Comparison of ENCODE assay signal across 29 cellular contexts in genomic region chr7:17390392-17390791, GRCh38.
"Had no signal": no experiment of that assay in that cellular context is flagged by ENCODE, and none has a peak within 500 bp of the region (broad histone marks: within the 10 kb centered on the region; RNA-seq: fewer than 3 reads in every experiment).

No MANE protein-coding gene starts in this region.

- H3K9me3 ChIP-seq: pancreas, prostate gland, thoracic aorta, uterus had no signal

- H3K4me1 Mint-ChIP-seq: naive thymus-derived CD8-positive, alpha-beta T cell; stimulated activated effector memory CD8-positive, alpha-beta T cell treated with anti-CD3 and anti-CD28 coated beads, Interleukin-12 subunit alpha, Interleukin-12 subunit beta, amount 100 ng/mL, for 72 hours had no signal

- H3K4me3 ChIP-seq: lower lobe of right lung, pancreas, prostate gland, skin epidermis, spleen, suprapubic skin, thoracic aorta, tibial artery, uterus had no signal

- H3K4me3 Mint-ChIP-seq: naive thymus-derived CD8-positive, alpha-beta T cell; nephron; neural crest cell; stimulated activated effector memory CD8-positive, alpha-beta T cell treated with anti-CD3 and anti-CD28 coated beads, Interleukin-12 subunit alpha, Interleukin-12 subunit beta, amount 100 ng/mL, for 72 hours; stimulated activated naive CD8-positive, alpha-beta T cell treated with anti-CD3 and anti-CD28 coated beads, Interleukin-15, Interleukin-2, amounts not matched to agents 100 ng/mL and 50 ng/mL, for 24 hours had no signal

- H3K36me3 ChIP-seq: lower lobe of right lung, pancreas, prostate gland, spleen, suprapubic skin, thoracic aorta, tibial artery, uterus had no signal

- H3K27me3 ChIP-seq: pancreas, spleen, suprapubic skin, tibial artery, uterus had no signal

- ATAC-seq: left cardiac atrium; left lobe of liver; naive thymus-derived CD8-positive, alpha-beta T cell; pancreas; right cardiac atrium; sciatic nerve; stimulated activated effector memory CD8-positive, alpha-beta T cell treated with anti-CD3 and anti-CD28 coated beads, Interleukin-12 subunit alpha, Interleukin-12 subunit beta, amount 100 ng/mL, for 72 hours had no signal

- DNase-seq: hippocampal formation; kidney glomerular epithelial cell; left cardiac atrium; lower lobe of right lung; mammary epithelial cell; mesenchymal stem cell; naive thymus-derived CD8-positive, alpha-beta T cell; nucleus accumbens; pancreas; posterior cingulate gyrus; retina; right cardiac atrium; spleen; stimulated activated CD4-positive, alpha-beta T cell treated with anti-CD3 and anti-CD28 coated beads, Interleukin-4, amount 100 ng/mL, for 24 hours; stimulated activated naive CD4-positive, alpha-beta T cell; tibial artery; trophoblast cell; uterus had no signal

- H3K36me3 Mint-ChIP-seq: stimulated activated effector memory CD8-positive, alpha-beta T cell treated with anti-CD3 and anti-CD28 coated beads, Interleukin-12 subunit alpha, Interleukin-12 subunit beta, amount 100 ng/mL, for 72 hours had no signal

- H3K27ac Mint-ChIP-seq: naive thymus-derived CD8-positive, alpha-beta T cell; stimulated activated effector memory CD8-positive, alpha-beta T cell treated with anti-CD3 and anti-CD28 coated beads, Interleukin-12 subunit alpha, Interleukin-12 subunit beta, amount 100 ng/mL, for 72 hours; stimulated activated naive CD8-positive, alpha-beta T cell treated with anti-CD3 and anti-CD28 coated beads, Interleukin-15, Interleukin-2, amounts not matched to agents 100 ng/mL and 50 ng/mL, for 24 hours had no signal

- H3K27ac ChIP-seq: lower lobe of right lung, pancreas, prostate gland, skin epidermis, spleen, suprapubic skin, thoracic aorta, tibial artery, uterus had no signal

- H3K4me1 ChIP-seq: lower lobe of right lung, pancreas, prostate gland, spleen, uterus had no signal

- H3K27me3 Mint-ChIP-seq: stimulated activated naive CD8-positive, alpha-beta T cell treated with anti-CD3 and anti-CD28 coated beads, Interleukin-15, Interleukin-2, amounts not matched to agents 100 ng/mL and 50 ng/mL, for 24 hours had no signal

- FAIRE-seq: keratinocyte, pancreas had no signal
